ENCODE assay signal across 10 cellular contexts in the genomic region with DNA sequence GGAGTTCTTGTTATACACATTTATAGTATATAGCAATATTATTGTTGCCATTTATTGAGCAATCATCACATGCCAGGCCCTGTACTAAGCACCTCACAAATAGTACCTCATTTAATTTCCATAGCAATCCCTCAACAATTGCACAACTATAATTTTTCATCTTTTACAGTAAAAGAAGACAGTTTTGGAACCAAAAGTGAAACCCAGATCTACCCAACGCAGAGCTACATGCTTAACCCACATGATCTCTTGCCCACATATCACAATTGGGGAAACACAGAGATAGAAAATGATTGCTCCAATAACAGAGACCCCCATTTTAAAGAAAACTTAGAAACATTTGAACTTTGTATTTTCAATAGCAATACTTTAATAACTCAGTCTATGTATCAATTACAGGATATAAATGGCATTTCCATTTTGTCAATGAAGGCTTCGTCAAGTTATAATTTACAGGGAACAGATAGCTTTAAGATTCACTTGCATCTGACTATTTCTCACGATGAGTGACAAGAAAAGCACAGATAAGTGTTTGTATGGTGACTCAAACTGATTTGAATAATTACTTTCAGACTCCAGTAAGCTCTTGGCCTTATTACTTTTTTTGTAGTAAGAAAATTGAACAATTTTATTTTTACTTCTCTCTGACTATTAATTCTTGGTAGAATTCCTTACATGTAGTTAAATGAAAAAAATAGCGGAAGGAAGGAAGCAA. TPM values are rescaled to one million over a fixed set of nuclear protein-coding genes. Genes with fewer than 3 reads are reported as not detected.
A peak's percentile ranks its signal among the peaks of the same experiment; 100 is the strongest.
DNase-seq lines count a peak whose midpoint lies in the region; ATAC-seq and TF ChIP-seq lines count a peak whose summit lies in the region.
"Had no signal": no experiment of that assay in that cellular context is flagged by ENCODE, and none has a peak within 500 bp of the region (broad histone marks: within the 10 kb centered on the region; RNA-seq: fewer than 3 reads in every experiment).

No MANE protein-coding gene starts in this region.

- CTCF ChIA-PET in activated CD4-positive, alpha-beta memory T cell treated with anti-CD3 and anti-CD28 coated beads, Interleukin-2, amount 10 ng/mL, durations not matched to agents 7 days and 5 days (lab: Charles Lee): interaction anchor here (1.0 kb wide), 1 partner anchor 38 kb away, joined by 3 read pairs; no protein-coding TSS in a partner anchor
- CTCF ChIA-PET in activated CD4-positive, alpha-beta memory T cell treated with anti-CD3 and anti-CD28 coated beads for 36 hours (lab: Charles Lee): no interaction called here
- CTCF ChIA-PET in RWPE1 (lab: Yijun Ruan, JAX): interaction anchor here (0.7 kb wide), 1 partner anchor 99 kb away, joined by 3 read pairs; no protein-coding TSS in a partner anchor

- H3K36me3 Mint-ChIP-seq in activated CD4-positive, alpha-beta memory T cell treated with anti-CD3 and anti-CD28 coated beads, Interleukin-2, amount 10 ng/mL, durations not matched to agents 7 days and 5 days (ENCODE audit: low read depth): no peaks in the 10 kb centered on the region
- no peaks in the 10 kb centered on the region for H3K36me3 Mint-ChIP-seq in activated CD4-positive, alpha-beta memory T cell treated with anti-CD3 and anti-CD28 coated beads for 36 hours
- H3K36me3 Mint-ChIP-seq in T-helper 1 cell treated with Interleukin-12 subunit alpha and Interleukin-12 subunit beta and Interleukin-4 antibody, amounts not matched to agents 30 μg/mL and 1 μg/mL, for 36 hours (ENCODE audit: low read depth): no peaks in the 10 kb centered on the region
- H3K36me3 Mint-ChIP-seq in stimulated activated naive B cell treated with anti-CD40 and anti-IgM and Interleukin-4, amounts not matched to agents 10 μg/mL and 1 μg/mL and 100 μg/mL, for 72 hours: no peaks in the 10 kb centered on the region

- no peak for DNase-seq in activated CD4-positive, alpha-beta memory T cell treated with anti-CD3 and anti-CD28 coated beads, Interleukin-2, amount 10 ng/mL, durations not matched to agents 7 days and 5 days
- DNase-seq in activated CD4-positive, alpha-beta memory T cell treated with anti-CD3 and anti-CD28 coated beads for 36 hours: no peak
- no peak for DNase-seq in stimulated activated naive B cell treated with anti-CD40 and anti-IgM and Interleukin-4, amounts not matched to agents 10 μg/mL and 1 μg/mL and 100 μg/mL, for 72 hours
- DNase-seq in brain microvascular endothelial cell (no peak), RWPE1 (ENCODE audit: low spot score) (no peak), foreskin melanocyte (no peak)

- POLR2A ChIA-PET in activated CD4-positive, alpha-beta memory T cell treated with anti-CD3 and anti-CD28 coated beads, Interleukin-2, amount 10 ng/mL, durations not matched to agents 7 days and 5 days (lab: Charles Lee): interaction anchor here (0.6 kb wide), 1 partner anchor 40 kb away, joined by 3 read pairs; the partner anchor contains the start of gene UTS2B
- POLR2A ChIA-PET in activated CD4-positive, alpha-beta memory T cell treated with anti-CD3 and anti-CD28 coated beads for 36 hours (lab: Charles Lee): no interaction called here
- POLR2A ChIA-PET in RWPE1 (lab: Yijun Ruan, JAX; ENCODE audit: low non-redundant PET): no interaction called here

- H3K27me3 ChIP-seq in brain microvascular endothelial cell (replicated peaks): no peaks in the 10 kb centered on the region

- in situ Hi-C loops in brain microvascular endothelial cell (cut with HindIII; ENCODE audit: low pct_ligation_motif_present, low sequenced_read_pairs): loop anchor here (25.0 kb wide), 1 partner anchor 247 kb away; no protein-coding TSS in a partner anchor

- no peaks in the 10 kb centered on the region for H3K27me3 Mint-ChIP-seq in activated CD4-positive, alpha-beta memory T cell treated with anti-CD3 and anti-CD28 coated beads, Interleukin-2, amount 10 ng/mL, durations not matched to agents 7 days and 5 days
- H3K27me3 Mint-ChIP-seq in activated CD4-positive, alpha-beta memory T cell treated with anti-CD3 and anti-CD28 coated beads for 36 hours: no peaks in the 10 kb centered on the region
- H3K27me3 Mint-ChIP-seq in T-helper 1 cell treated with Interleukin-12 subunit alpha and Interleukin-12 subunit beta and Interleukin-4 antibody, amounts not matched to agents 30 μg/mL and 1 μg/mL, for 36 hours (ENCODE audit: low read depth): no peaks in the 10 kb centered on the region
- no peaks in the 10 kb centered on the region for H3K27me3 Mint-ChIP-seq in stimulated activated naive B cell treated with anti-CD40 and anti-IgM and Interleukin-4, amounts not matched to agents 10 μg/mL and 1 μg/mL and 100 μg/mL, for 72 hours

- peaks cover 3% of the 10 kb centered on the region for H3K4me1 Mint-ChIP-seq in activated CD4-positive, alpha-beta memory T cell treated with anti-CD3 and anti-CD28 coated beads, Interleukin-2, amount 10 ng/mL, durations not matched to agents 7 days and 5 days
- peaks cover 8% of the 10 kb centered on the region for H3K4me1 Mint-ChIP-seq in activated CD4-positive, alpha-beta memory T cell treated with anti-CD3 and anti-CD28 coated beads for 36 hours (ENCODE audit: low read depth)
- H3K4me1 Mint-ChIP-seq in T-helper 1 cell treated with Interleukin-12 subunit alpha and Interleukin-12 subunit beta and Interleukin-4 antibody, amounts not matched to agents 30 μg/mL and 1 μg/mL, for 36 hours (ENCODE audit: low read depth): peaks cover 2% of the 10 kb centered on the region
- peaks cover 5 to 21% of the 10 kb centered on the region in 2 donors for H3K4me1 Mint-ChIP-seq in stimulated activated naive B cell treated with anti-CD40 and anti-IgM and Interleukin-4, amounts not matched to agents 10 μg/mL and 1 μg/mL and 100 μg/mL, for 72 hours

- no peaks in the 10 kb centered on the region for H3K9me3 Mint-ChIP-seq in activated CD4-positive, alpha-beta memory T cell treated with anti-CD3 and anti-CD28 coated beads, Interleukin-2, amount 10 ng/mL, durations not matched to agents 7 days and 5 days
- no peaks in the 10 kb centered on the region for H3K9me3 Mint-ChIP-seq in activated CD4-positive, alpha-beta memory T cell treated with anti-CD3 and anti-CD28 coated beads for 36 hours
- no peaks in the 10 kb centered on the region for H3K9me3 Mint-ChIP-seq in T-helper 1 cell treated with Interleukin-12 subunit alpha and Interleukin-12 subunit beta and Interleukin-4 antibody, amounts not matched to agents 30 μg/mL and 1 μg/mL, for 36 hours
- H3K9me3 Mint-ChIP-seq in stimulated activated naive B cell treated with anti-CD40 and anti-IgM and Interleukin-4, amounts not matched to agents 10 μg/mL and 1 μg/mL and 100 μg/mL, for 72 hours: peaks cover 0 to 3% of the 10 kb centered on the region in 2 donors
- H3K9me3 Mint-ChIP-seq: dendritic cell treated with granulocyte-macrophage colony-stimulating factor and Interleukin-4, amounts not matched to agents 40 ng/mL and 50 ng/mL, for 4 days had no signal

- intact Hi-C loops in activated CD4-positive, alpha-beta memory T cell treated with anti-CD3 and anti-CD28 coated beads for 36 hours (cut with micrococcal nuclease): no loop called here

- TF ChIP-seq CTCF in brain microvascular endothelial cell (IDR thresholded peaks at IDR 0.05; ENCODE audit: low read depth, low read length, missing control alignments): no peak
- no peak for TF ChIP-seq CTCF in RWPE1 (conservative IDR thresholded peaks at IDR 0.05; ENCODE audit: low read depth)

- H3K4me3 ChIP-seq in brain microvascular endothelial cell (ENCODE audit: low read depth, low read length): no peak overlapping the region

- peak overlapping the region; percentile 9 for H3K4me3 Mint-ChIP-seq in activated CD4-positive, alpha-beta memory T cell treated with anti-CD3 and anti-CD28 coated beads, Interleukin-2, amount 10 ng/mL, durations not matched to agents 7 days and 5 days
- H3K4me3 Mint-ChIP-seq in activated CD4-positive, alpha-beta memory T cell treated with anti-CD3 and anti-CD28 coated beads for 36 hours: no peak overlapping the region
- H3K4me3 Mint-ChIP-seq in T-helper 1 cell treated with Interleukin-12 subunit alpha and Interleukin-12 subunit beta and Interleukin-4 antibody, amounts not matched to agents 30 μg/mL and 1 μg/mL, for 36 hours: peak overlapping the region; percentile 11
- peak overlapping the region; percentile 34 to 76 for H3K4me3 Mint-ChIP-seq in stimulated activated naive B cell treated with anti-CD40 and anti-IgM and Interleukin-4, amounts not matched to agents 10 μg/mL and 1 μg/mL and 100 μg/mL, for 72 hours
- H3K4me3 Mint-ChIP-seq: dendritic cell treated with granulocyte-macrophage colony-stimulating factor and Interleukin-4, amounts not matched to agents 40 ng/mL and 50 ng/mL, for 4 days had no signal

- H3K27ac Mint-ChIP-seq in activated CD4-positive, alpha-beta memory T cell treated with anti-CD3 and anti-CD28 coated beads, Interleukin-2, amount 10 ng/mL, durations not matched to agents 7 days and 5 days: no peak overlapping the region
- H3K27ac Mint-ChIP-seq in activated CD4-positive, alpha-beta memory T cell treated with anti-CD3 and anti-CD28 coated beads for 36 hours: no peak overlapping the region
- H3K27ac Mint-ChIP-seq in T-helper 1 cell treated with Interleukin-12 subunit alpha and Interleukin-12 subunit beta and Interleukin-4 antibody, amounts not matched to agents 30 μg/mL and 1 μg/mL, for 36 hours: peak overlapping the region; percentile 8
- H3K27ac Mint-ChIP-seq in stimulated activated naive B cell treated with anti-CD40 and anti-IgM and Interleukin-4, amounts not matched to agents 10 μg/mL and 1 μg/mL and 100 μg/mL, for 72 hours: peak overlapping the region; percentile 91
- H3K27ac Mint-ChIP-seq: dendritic cell treated with granulocyte-macrophage colony-stimulating factor and Interleukin-4, amounts not matched to agents 40 ng/mL and 50 ng/mL, for 4 days had no signal

- no peaks in the 10 kb centered on the region for H3K36me3 ChIP-seq in brain microvascular endothelial cell (replicated peaks)

- H3K27ac ChIP-seq in brain microvascular endothelial cell: no peak overlapping the region
- H3K27ac ChIP-seq in RWPE1: no peak overlapping the region

- ATAC-seq in HG02973 (IDR thresholded peaks at IDR 0.05; ENCODE audit: unreplicated experiment): peak; percentile 86
- ATAC-seq in stimulated activated naive B cell treated with anti-CD40 and anti-IgM and Interleukin-4, amounts not matched to agents 10 μg/mL and 1 μg/mL and 100 μg/mL, for 72 hours (replicated peaks): peak; percentile 93 to 95

RNA-seq across cellular contexts. Expression of gene CCDC50, which starts 38.7 kb away (rescaled TPM):
- 10 to 100 TPM; 15.5 to 17.0 TPM for total RNA-seq in activated CD4-positive, alpha-beta memory T cell treated with anti-CD3 and anti-CD28 coated beads, Interleukin-2, amount 10 ng/mL, durations not matched to agents 7 days and 5 days
- total RNA-seq in activated CD4-positive, alpha-beta memory T cell treated with anti-CD3 and anti-CD28 coated beads for 36 hours: 10 to 100 TPM; 13.6 to 15.4 TPM

RNA-seq across cellular contexts. Expression of gene UTS2B, which starts 39.9 kb away (rescaled TPM):
- total RNA-seq in activated CD4-positive, alpha-beta memory T cell treated with anti-CD3 and anti-CD28 coated beads, Interleukin-2, amount 10 ng/mL, durations not matched to agents 7 days and 5 days: not detected
- not detected for total RNA-seq in activated CD4-positive, alpha-beta memory T cell treated with anti-CD3 and anti-CD28 coated beads for 36 hours
- total RNA-seq: skeletal muscle tissue had no signal

Comparison
In these comparisons a context has a peak if more than half of its experiments do, and no peak if none do; other contexts are left out.
1. H3K27ac Mint-ChIP-seq: peak in T-helper 1 cell treated with Interleukin-12 subunit alpha and Interleukin-12 subunit beta and Interleukin-4 antibody, amounts not matched to agents 30 μg/mL and 1 μg/mL, for 36 hours (single experiment) and stimulated activated naive B cell treated with anti-CD40 and anti-IgM and Interleukin-4, amounts not matched to agents 10 μg/mL and 1 μg/mL and 100 μg/mL, for 72 hours (single experiment); none in activated CD4-positive, alpha-beta memory T cell treated with anti-CD3 and anti-CD28 coated beads, Interleukin-2, amount 10 ng/mL, durations not matched to agents 7 days and 5 days (single experiment) and activated CD4-positive, alpha-beta memory T cell treated with anti-CD3 and anti-CD28 coated beads for 36 hours (single experiment).